8 cellular contexts compared by ENCODE assay signal in the genomic region with DNA sequence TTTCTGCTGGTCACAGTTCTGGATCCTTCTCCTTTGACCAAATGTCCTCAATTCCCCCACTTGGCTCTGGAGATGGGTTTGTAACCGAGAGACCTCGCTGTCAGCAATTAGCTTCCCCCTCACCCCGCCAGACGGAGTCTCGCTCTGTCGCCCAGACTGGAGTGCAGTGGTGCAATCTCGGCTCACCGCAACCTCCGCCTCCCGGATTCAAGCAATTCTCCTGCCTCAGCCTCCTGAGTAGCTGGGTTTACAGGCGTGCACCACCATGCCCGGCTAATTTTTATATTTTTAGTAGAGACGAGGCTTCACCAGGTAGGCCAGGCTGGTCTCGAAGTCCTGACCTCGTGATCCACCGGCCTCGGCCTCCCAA. TPM values are rescaled to one million over a fixed set of nuclear protein-coding genes. Genes with fewer than 3 reads are reported as not detected.
DNase-seq lines count a peak whose midpoint lies in the region; ATAC-seq, FAIRE-seq and TF ChIP-seq lines count a peak whose summit lies in the region.
"Not testable (repeated sequence)": the region's sequence is repeated elsewhere in the genome, so short reads cannot be mapped to it uniquely, and the experiment has no call there.

No MANE protein-coding gene starts in this region.

- not testable (repeated sequence) for H3K9ac ChIP-seq in endothelial cell of umbilical vein (replicated peaks; ENCODE audit: extremely low read depth, insufficient read depth, low read length)

- POLR2A ChIA-PET in CD8-positive, alpha-beta T cell (lab: Charles Lee): interaction anchor here (0.7 to 2.2 kb wide), 20 partner anchors 9 to 981 kb away, joined by 3 to 31 read pairs (median 4); a partner anchor contains a TSS
- POLR2A ChIA-PET in endothelial cell of umbilical vein (lab: Charles Lee): interaction anchor here (0.6 kb wide), 1 partner anchor 8 kb away, joined by 8 read pairs; no protein-coding TSS in a partner anchor

- H2AFZ ChIP-seq in endothelial cell of umbilical vein (ENCODE audit: low read depth, low read length): peak overlapping the region; percentile 87

- not testable (repeated sequence) for DNase-seq in CD8-positive, alpha-beta T cell; endothelial cell of umbilical vein (ENCODE audit: low read depth, low spot score); kidney epithelial cell (ENCODE audit: low read depth); testis
- DNase-seq in adrenal gland: peak in 4 of 7 donors; percentile 23 to 65 (median 44)

- not testable (repeated sequence) for H3K9me3 ChIP-seq in CD8-positive, alpha-beta T cell (ENCODE audit: low read length); KOPT-K1 (ENCODE audit: insufficient read depth, low read length, poor library complexity, severe bottlenecking); adrenal gland (replicated peaks in 1 of 3); endothelial cell of umbilical vein (replicated peaks; ENCODE audit: control insufficient read depth, insufficient read depth, low read length); neutrophil; testis

- not testable (repeated sequence) for H3K36me3 ChIP-seq in CD8-positive, alpha-beta T cell (ENCODE audit: insufficient read depth, low read length); KOPT-K1 (ENCODE audit: insufficient read depth, low read length); adrenal gland (replicated peaks in 1 of 2); endothelial cell of umbilical vein (ENCODE audit: control insufficient read depth in 2 of 2, extremely low read depth in 1 of 2, insufficient read depth in 2 of 2, low read length in 2 of 2); kidney epithelial cell (ENCODE audit: control insufficient read depth, insufficient read depth, low read length); neutrophil; testis (ENCODE audit: low read depth, missing control alignments)

- H3K4me2 ChIP-seq in endothelial cell of umbilical vein (ENCODE audit: insufficient read depth, low read length): peak overlapping the region; percentile 65

- CTCF ChIA-PET in CD8-positive, alpha-beta T cell (lab: Charles Lee): interaction anchor here (1.0 to 2.8 kb wide), 15 partner anchors 8 to 383 kb away, joined by 3 to 23 read pairs (median 4); no protein-coding TSS in a partner anchor
- CTCF ChIA-PET in endothelial cell of umbilical vein (lab: Charles Lee): interaction anchor here (1.2 to 2.1 kb wide), 6 partner anchors 12 to 60 kb away, joined by 4 to 8 read pairs (median 6); no protein-coding TSS in a partner anchor

- peak overlapping the region; percentile 76 for H3K4me3 ChIP-seq in CD8-positive, alpha-beta T cell (ENCODE audit: low read depth, low read length)
- H3K4me3 ChIP-seq in adrenal gland (peak overlapping the region in 2 of 4 donors; percentile 35 to 46), endothelial cell of umbilical vein (replicated peaks in 1 of 3; ENCODE audit: insufficient read depth in 1 of 3, low read depth in 1 of 3, low read length in 3 of 3) (peak overlapping the region; percentile 33 to 69 (median 64)), kidney epithelial cell (ENCODE audit: low read depth, low read length) (peak overlapping the region; percentile 67), neutrophil (ENCODE audit: low read depth in 1 of 2, low read length in 1 of 2) (peak overlapping the region; percentile 73 to 96), testis (peak overlapping the region; percentile 65 to 72)

- not testable (repeated sequence) for H3K36me3 Mint-ChIP-seq in CD8-positive, alpha-beta T cell; T-helper 1 cell treated with Interleukin-12 subunit alpha and Interleukin-12 subunit beta and Interleukin-4 antibody, amounts not matched to agents 30 μg/mL and 1 μg/mL, for 36 hours (ENCODE audit: low read depth)

- not testable (repeated sequence) for BruUV-seq in endothelial cell of umbilical vein (replicated peaks; lab: Mats Ljungman, UMichigan)

- H3K79me2 ChIP-seq in endothelial cell of umbilical vein (ENCODE audit: control insufficient read depth, insufficient read depth, low read length): not testable (repeated sequence)

- not testable (repeated sequence) for H3K9me1 ChIP-seq in endothelial cell of umbilical vein (replicated peaks; ENCODE audit: control insufficient read depth, extremely low read depth, insufficient read depth, low read length)

- H3K4me1 Mint-ChIP-seq in CD8-positive, alpha-beta T cell (ENCODE audit: low read depth): peaks cover 18% of the 10 kb centered on the region
- peaks cover 15% of the 10 kb centered on the region for H3K4me1 Mint-ChIP-seq in T-helper 1 cell treated with Interleukin-12 subunit alpha and Interleukin-12 subunit beta and Interleukin-4 antibody, amounts not matched to agents 30 μg/mL and 1 μg/mL, for 36 hours (ENCODE audit: low read depth)

- peak overlapping the region; percentile 90 for H3K4me3 Mint-ChIP-seq in CD8-positive, alpha-beta T cell
- peak overlapping the region; percentile 96 for H3K4me3 Mint-ChIP-seq in T-helper 1 cell treated with Interleukin-12 subunit alpha and Interleukin-12 subunit beta and Interleukin-4 antibody, amounts not matched to agents 30 μg/mL and 1 μg/mL, for 36 hours

- dilution Hi-C loops in endothelial cell of umbilical vein (cut with MboI; ENCODE audit: extremely low pct_ligation_motif_present, low sequenced_read_pairs): not testable (repeated sequence)

- H3K27me3 Mint-ChIP-seq in CD8-positive, alpha-beta T cell (ENCODE audit: low read depth); T-helper 1 cell treated with Interleukin-12 subunit alpha and Interleukin-12 subunit beta and Interleukin-4 antibody, amounts not matched to agents 30 μg/mL and 1 μg/mL, for 36 hours (ENCODE audit: low read depth): not testable (repeated sequence)

- H3K27ac Mint-ChIP-seq in CD8-positive, alpha-beta T cell: peak overlapping the region; percentile 97
- H3K27ac Mint-ChIP-seq in T-helper 1 cell treated with Interleukin-12 subunit alpha and Interleukin-12 subunit beta and Interleukin-4 antibody, amounts not matched to agents 30 μg/mL and 1 μg/mL, for 36 hours: peak overlapping the region; percentile 95

- peaks cover 10% of the 10 kb centered on the region for H3K4me1 ChIP-seq in CD8-positive, alpha-beta T cell (ENCODE audit: insufficient read depth, low read length)
- H3K4me1 ChIP-seq in adrenal gland (replicated peaks in 1 of 2); endothelial cell of umbilical vein (ENCODE audit: control insufficient read depth, extremely low read depth, insufficient read depth, low read length): not testable (repeated sequence)
- H3K4me1 ChIP-seq in neutrophil (ENCODE audit: control insufficient read depth in 1 of 2, insufficient read depth in 1 of 2, low read depth in 1 of 2, low read length in 1 of 2): peaks cover 7 to 16% of the 10 kb centered on the region in 2 experiments
- peaks cover 12% of the 10 kb centered on the region for H3K4me1 ChIP-seq in testis

- not testable (repeated sequence) for H3K9me3 Mint-ChIP-seq in CD8-positive, alpha-beta T cell; T-helper 1 cell treated with Interleukin-12 subunit alpha and Interleukin-12 subunit beta and Interleukin-4 antibody, amounts not matched to agents 30 μg/mL and 1 μg/mL, for 36 hours

- H3K27ac ChIP-seq in CD8-positive, alpha-beta T cell (ENCODE audit: low read depth, low read length): peak overlapping the region; percentile 74
- H3K27ac ChIP-seq in KOPT-K1 (ENCODE audit: low read depth, low read length, poor library complexity, severe bottlenecking): peak overlapping the region; percentile 84
- H3K27ac ChIP-seq in adrenal gland: peak overlapping the region; percentile 86 to 96 (median 94)
- not testable (repeated sequence) for H3K27ac ChIP-seq in endothelial cell of umbilical vein (ENCODE audit: insufficient read depth, low read depth, low read length)
- H3K27ac ChIP-seq in neutrophil: peak overlapping the region; percentile 86
- H3K27ac ChIP-seq in testis: peak overlapping the region; percentile 87 to 96

- ATAC-seq in CD8-positive, alpha-beta T cell: not testable (repeated sequence)

- TF ChIP-seq CTCF in CD8-positive, alpha-beta T cell (IDR thresholded peaks at IDR 0.05); adrenal gland (IDR thresholded peaks at IDR 0.05); endothelial cell of umbilical vein (IDR thresholded peaks at IDR 0.05; ENCODE audit: extremely low read depth in 1 of 2, insufficient read depth in 1 of 2, low read depth in 1 of 2, low read length in 2 of 2); kidney epithelial cell (IDR thresholded peaks at IDR 0.05; ENCODE audit: insufficient read depth, low read length, poor library complexity, severe bottlenecking); neutrophil (IDR thresholded peaks at IDR 0.05); testis (IDR thresholded peaks at IDR 0.05): not testable (repeated sequence)

- 40 to 54% (median 46%) methylated on average over 16 to 17 of the region's 17 CpGs for WGBS in adrenal gland, 4 donors
- WGBS in testis, 2 donors: 41 to 43% methylated on average over 17 of the region's 17 CpGs

- FAIRE-seq in endothelial cell of umbilical vein (lab: Jason Lieb, UNC): not testable (repeated sequence)

- not testable (repeated sequence) for H4K20me1 ChIP-seq in endothelial cell of umbilical vein (replicated peaks; ENCODE audit: control insufficient read depth, extremely low read depth, insufficient read depth, low read length)

- intact Hi-C loops in CD8-positive, alpha-beta T cell (cut with DNase I, micrococcal nuclease): loop anchor here (2.0 to 10.0 kb wide), 7 partner anchors 14 to 702 kb away; a partner anchor contains a TSS
- intact Hi-C loops in adrenal gland (cut with DNase I); endothelial cell of umbilical vein (cut with micrococcal nuclease); testis (cut with DNase I; ENCODE audit: low total_unique reads): not testable (repeated sequence)

- H3K27me3 ChIP-seq in CD8-positive, alpha-beta T cell (ENCODE audit: insufficient read depth, low read length); adrenal gland; endothelial cell of umbilical vein (ENCODE audit: control insufficient read depth in 2 of 2, insufficient read depth in 2 of 2, low read length in 2 of 2); kidney epithelial cell (ENCODE audit: control insufficient read depth, insufficient read depth, low read length); neutrophil; testis: not testable (repeated sequence)

- TF ChIP-seq POLR2A in adrenal gland (IDR thresholded peaks at IDR 0.05); endothelial cell of umbilical vein (IDR thresholded peaks at IDR 0.05; ENCODE audit: low read depth, low read length); testis (IDR thresholded peaks at IDR 0.05): not testable (repeated sequence)

RNA-seq across cellular contexts. Expression of a gene that starts 21.3 kb away (rescaled TPM):
- total RNA-seq in CD8-positive, alpha-beta T cell: 100 to 1,000 TPM; 234 to 251 TPM
- total RNA-seq in adrenal gland: 100 to 1,000 TPM; 109 to 255 (median 161) TPM
- polyA plus RNA-seq in adrenal gland: 100 to 1,000 TPM in 1 of 3 donors, 10 to 100 TPM in 2; 56.9 to 141 (median 98.1) TPM
- 248 and 256 TPM in 2 replicates for total RNA-seq in endothelial cell of umbilical vein
- polyA plus RNA-seq in endothelial cell of umbilical vein: 35.6 and 38.5 TPM in 2 replicates
- 47.2 and 56.3 TPM in 2 replicates for polyA plus RNA-seq in endothelial cell of umbilical vein (2011; cell fraction: cytosol; rRNA removed)
- polyA plus RNA-seq in endothelial cell of umbilical vein (2011; cell fraction: nucleus; rRNA removed): 186 and 194 TPM in 2 replicates
- polyA plus RNA-seq in endothelial cell of umbilical vein (2012): 126 and 147 TPM in 2 replicates
- 142 and 143 TPM in 2 replicates for polyA minus RNA-seq in endothelial cell of umbilical vein
- polyA minus RNA-seq in endothelial cell of umbilical vein (2011; cell fraction: cytosol; rRNA and poly(A)+ RNA removed): 62.0 TPM
- 93.2 and 110 TPM in 2 replicates for polyA minus RNA-seq in endothelial cell of umbilical vein (2011; cell fraction: nucleus; rRNA and poly(A)+ RNA removed)
- total RNA-seq in kidney epithelial cell: 158 and 169 TPM in 2 replicates
- total RNA-seq in testis: 100 to 1,000 TPM; 175 to 213 TPM
- polyA plus RNA-seq in testis (ENCODE audit: insufficient read depth, low read depth, low replicate concordance): 111 TPM
